1 cellular context compared by ENCODE assay signal in genomic region chr5:1298723-1299510, GRCh38.
TF ChIP-seq lines count a peak whose summit lies in the region.

No MANE protein-coding gene starts in this region.

TF ChIP-seq in SK-N-SH, 30 proteins besides CTCF, POLR2A, EP300 and RAD21 (continued from another document):
- TF ChIP-seq MEF2A (IDR thresholded peaks at IDR 0.05; ENCODE audit: borderline replicate concordance, low read depth): no peak
- no peak for TF ChIP-seq TCF12 (IDR thresholded peaks at IDR 0.05)
- no peak for TF ChIP-seq TEAD4 (IDR thresholded peaks at IDR 0.05; ENCODE audit: borderline replicate concordance, insufficient read depth)
- TF ChIP-seq REST (IDR thresholded peaks at IDR 0.05; ENCODE audit: low read depth, low read length): no peak
- TF ChIP-seq RCOR1 (IDR thresholded peaks at IDR 0.05; ENCODE audit: low read length): no peak
- TF ChIP-seq ZBTB33 (IDR thresholded peaks at IDR 0.05; ENCODE audit: borderline replicate concordance, low read depth): no peak
- no peak for TF ChIP-seq MXI1 (IDR thresholded peaks at IDR 0.05; ENCODE audit: low read depth, low read length)
- no peak for TF ChIP-seq FOSL2 (IDR thresholded peaks at IDR 0.05; ENCODE audit: borderline replicate concordance, low read depth)
- TF ChIP-seq RXRA (IDR thresholded peaks at IDR 0.05; ENCODE audit: borderline replicate concordance, low read depth): no peak
- TF ChIP-seq NRF1 (IDR thresholded peaks at IDR 0.05; ENCODE audit: low read depth, low read length): no peak
- TF ChIP-seq POLR2AphosphoS5 (IDR thresholded peaks at IDR 0.05; ENCODE audit: low read depth, low read length): no peak
- TF ChIP-seq IRF3 (IDR thresholded peaks at IDR 0.05; ENCODE audit: low read depth, low read length): no peak
- no peak for TF ChIP-seq EZH2phosphoT487 (IDR thresholded peaks at IDR 0.05; ENCODE audit: borderline replicate concordance, low read depth)
